9 cellular contexts compared by ENCODE assay signal in the genomic region with DNA sequence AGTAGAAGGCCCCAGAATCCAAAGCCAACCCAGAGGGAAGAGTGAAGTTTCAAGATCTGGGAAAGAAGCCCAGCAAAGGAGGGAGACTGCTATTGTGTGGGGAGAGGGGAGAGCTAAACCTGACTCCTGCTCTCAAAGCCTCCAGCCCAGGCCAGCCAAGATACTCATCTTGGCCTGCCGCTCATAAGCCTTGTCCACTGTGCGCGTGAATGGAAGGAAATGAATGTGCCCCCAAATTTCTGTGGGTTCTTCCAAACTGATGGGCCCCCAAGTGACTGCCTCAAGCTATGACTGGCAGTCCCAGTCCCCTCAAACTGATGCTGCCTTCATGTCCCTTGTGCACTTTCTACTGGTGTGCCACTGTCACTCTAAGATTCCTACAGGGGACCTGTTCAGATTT. TPM values are rescaled to one million over a fixed set of nuclear protein-coding genes. Genes with fewer than 3 reads are reported as not detected.
DNase-seq lines count a peak whose midpoint lies in the region; ATAC-seq, FAIRE-seq and TF ChIP-seq lines count a peak whose summit lies in the region.
"Had no signal": no experiment of that assay in that cellular context is flagged by ENCODE, and none has a peak within 500 bp of the region (broad histone marks: within the 10 kb centered on the region; RNA-seq: fewer than 3 reads in every experiment).

No MANE protein-coding gene starts in this region.

- ATAC-seq in left lung (no peak), HG03039 (IDR thresholded peaks at IDR 0.05; ENCODE audit: unreplicated experiment) (no peak)
- no peak for ATAC-seq in stimulated activated effector memory CD8-positive, alpha-beta T cell treated with anti-CD3 and anti-CD28 coated beads, Interleukin-12 subunit alpha, Interleukin-12 subunit beta, amount 100 ng/mL, for 72 hours

- H3K4me3 ChIP-seq in KMS-11 (IDR thresholded peaks at IDR 0.05; ENCODE audit: insufficient read depth, low read depth, low read length) (no peak overlapping the region), mammary epithelial cell (replicated peaks in 1 of 3; ENCODE audit: insufficient read depth in 1 of 3, low read depth in 2 of 3, low read length in 3 of 3) (peak overlapping the region; percentile 85 to 94 (median 87)), left lung (peak overlapping the region; percentile 90 to 95)

- peak overlapping the region; percentile 80 for H3K4me3 Mint-ChIP-seq in stimulated activated effector memory CD8-positive, alpha-beta T cell treated with anti-CD3 and anti-CD28 coated beads, Interleukin-12 subunit alpha, Interleukin-12 subunit beta, amount 100 ng/mL, for 72 hours

- H3K36me3 Mint-ChIP-seq in stimulated activated effector memory CD8-positive, alpha-beta T cell treated with anti-CD3 and anti-CD28 coated beads, Interleukin-12 subunit alpha, Interleukin-12 subunit beta, amount 100 ng/mL, for 72 hours: no peaks in the 10 kb centered on the region

- no peak overlapping the region for H3K27ac ChIP-seq in KMS-11
- no peak overlapping the region for H3K27ac ChIP-seq in mammary epithelial cell (ENCODE audit: insufficient read depth, low read depth, low read length)
- peak overlapping the region; percentile 21 to 89 for H3K27ac ChIP-seq in left lung

- CTCF ChIA-PET in mammary epithelial cell (lab: Charles Lee; ENCODE audit: low non-redundant PET): interaction anchor here (1.2 kb wide), 1 partner anchor 34 kb away, joined by 3 read pairs; no protein-coding TSS in a partner anchor

- FAIRE-seq in RCC 7860 (lab: Jason Lieb, UNC): no peak

- intact Hi-C loops in mammary epithelial cell (cut with micrococcal nuclease) (loop anchor here (5.0 to 10.0 kb wide), 2 partner anchors 355 to 1113 kb away; no protein-coding TSS in a partner anchor), left lung (cut with DNase I) (loop anchor here in 1 of 2 donors (5.0 to 10.0 kb wide), 2 partner anchors 110 to 217 kb away; no protein-coding TSS in a partner anchor)

- H4K20me1 ChIP-seq in KMS-11 (ENCODE audit: insufficient read depth) (no peaks in the 10 kb centered on the region), mammary epithelial cell (ENCODE audit: insufficient read depth, low read length) (no peaks in the 10 kb centered on the region)

- H2AFZ ChIP-seq in KMS-11 (ENCODE audit: low read depth) (no peak overlapping the region), mammary epithelial cell (ENCODE audit: low read depth, low read length) (no peak overlapping the region)

- no peaks in the 10 kb centered on the region for H3K9me3 Mint-ChIP-seq in stimulated activated effector memory CD8-positive, alpha-beta T cell treated with anti-CD3 and anti-CD28 coated beads, Interleukin-12 subunit alpha, Interleukin-12 subunit beta, amount 100 ng/mL, for 72 hours

- H3K79me2 ChIP-seq in KMS-11 (ENCODE audit: insufficient read depth, low read depth) (no peaks in the 10 kb centered on the region; the same call in 1 of the 2 replicates), mammary epithelial cell (ENCODE audit: insufficient read depth, low read length) (peaks cover 66% of the 10 kb centered on the region)

- in situ Hi-C loops in mammary epithelial cell (cut with MboI; ENCODE audit: low sequenced_read_pairs in 2 of 2): loop anchor here (10.0 kb wide), 2 partner anchors 107 to 117 kb away; no protein-coding TSS in a partner anchor

- H3K27me3 ChIP-seq in KMS-11 (ENCODE audit: insufficient read depth, low read depth) (no peaks in the 10 kb centered on the region), mammary epithelial cell (ENCODE audit: insufficient read depth, low read length) (no peaks in the 10 kb centered on the region), left lung (peaks cover 0 to 33% of the 10 kb centered on the region in 2 donors)

- no TSS peak for BruUV-seq in mammary epithelial cell (replicated peaks; lab: Mats Ljungman, UMichigan)

- no peak overlapping the region for H3K9ac ChIP-seq in KMS-11
- H3K9ac ChIP-seq in mammary epithelial cell (ENCODE audit: insufficient read depth, low read length): no peak overlapping the region

- DNase-seq in mammary epithelial cell (no peak), left lung (no peak), RCC 7860 (ENCODE audit: low spot score) (no peak), SW480 (ENCODE audit: low spot score) (no peak)
- DNase-seq in stimulated activated effector memory CD8-positive, alpha-beta T cell treated with anti-CD3 and anti-CD28 coated beads, Interleukin-12 subunit alpha, Interleukin-12 subunit beta, amount 100 ng/mL, for 72 hours (ENCODE audit: low spot score in 2 of 2): no peak
- DNase-seq: activated naive CD4-positive, alpha-beta T cell; NCI-H1930 had no signal

- peaks cover 12% of the 10 kb centered on the region for H3K4me1 Mint-ChIP-seq in stimulated activated effector memory CD8-positive, alpha-beta T cell treated with anti-CD3 and anti-CD28 coated beads, Interleukin-12 subunit alpha, Interleukin-12 subunit beta, amount 100 ng/mL, for 72 hours

- H3K4me1 ChIP-seq in KMS-11 (ENCODE audit: low read depth, poor library complexity, severe bottlenecking): peaks cover 23% of the 10 kb centered on the region
- peaks cover 60% of the 10 kb centered on the region for H3K4me1 ChIP-seq in mammary epithelial cell (ENCODE audit: insufficient read depth, low read length)
- H3K4me1 ChIP-seq in left lung: peaks cover 30 to 69% of the 10 kb centered on the region in 2 donors

- dilution Hi-C loops in mammary epithelial cell (cut with HindIII; ENCODE audit: low sequenced_read_pairs): no loop called here

- WGBS in mammary epithelial cell (ENCODE audit: low coverage, missing lambda C conversion rate): 100% methylated on average over 3 of the region's 3 CpGs

- H3K9me3 ChIP-seq in mammary epithelial cell (replicated peaks; ENCODE audit: insufficient read depth, low read length) (no peaks in the 10 kb centered on the region), left lung (no peaks in the 10 kb centered on the region)

- TF ChIP-seq CTCF in KMS-11 (conservative IDR thresholded peaks at IDR 0.05; ENCODE audit: low read depth, low read length) (no peak), mammary epithelial cell (conservative IDR thresholded peaks at IDR 0.05 in 1 of 2, IDR thresholded peaks at IDR 0.05 in 1 of 2; ENCODE audit: extremely low read depth in 1 of 2, insufficient read depth in 1 of 2, low read depth in 1 of 2, low read length in 2 of 2) (no peak), left lung (IDR thresholded peaks at IDR 0.05) (no peak)

- no peak overlapping the region for H3K27ac Mint-ChIP-seq in stimulated activated effector memory CD8-positive, alpha-beta T cell treated with anti-CD3 and anti-CD28 coated beads, Interleukin-12 subunit alpha, Interleukin-12 subunit beta, amount 100 ng/mL, for 72 hours

- peak overlapping the region; percentile 77; the same call in 1 of the 2 replicates for H3K4me2 ChIP-seq in KMS-11
- H3K4me2 ChIP-seq in mammary epithelial cell (ENCODE audit: insufficient read depth, low read depth, low read length): peak overlapping the region; percentile 80

- no peaks in the 10 kb centered on the region for H3K36me3 ChIP-seq in KMS-11 (ENCODE audit: insufficient read depth)
- H3K36me3 ChIP-seq in mammary epithelial cell (ENCODE audit: insufficient read depth, low read length): no peaks in the 10 kb centered on the region
- H3K36me3 ChIP-seq in left lung: no peaks in the 10 kb centered on the region

RNA-seq across cellular contexts. Expression of a gene that starts 2.0 kb away (rescaled TPM):
- 10 to 100 TPM in 1 of 2 donors, 1 to 10 TPM in 1; 6.5 to 42.9 TPM for total RNA-seq in mammary epithelial cell
- 11.5 TPM for polyA plus RNA-seq in mammary epithelial cell
- 45.4 TPM for polyA minus RNA-seq in mammary epithelial cell
- total RNA-seq in left lung: 10 to 100 TPM; 73.5 to 92.8 TPM

Comparison
In these comparisons a context has a peak if more than half of its experiments do, and no peak if none do; other contexts are left out.
1. H3K27ac ChIP-seq: peak in left lung (2 of 2); none in KMS-11 (single experiment) and mammary epithelial cell (single experiment).